1 cellular context compared by ENCODE assay signal in genomic region chr17:59842901-59843652, GRCh38.
TF ChIP-seq lines count a peak whose summit lies in the region.

No MANE protein-coding gene starts in this region.

TF ChIP-seq in K562, 482 proteins besides CTCF, POLR2A, EP300 and RAD21 (continued from another document and continues in another):
- no peak for TF ChIP-seq BRD4 (IDR thresholded peaks at IDR 0.05)
- no peak for TF ChIP-seq RBM17 (IDR thresholded peaks at IDR 0.05; ENCODE audit: borderline replicate concordance, low read depth, low read length)
- no peak for TF ChIP-seq TAF9B (IDR thresholded peaks at IDR 0.05; ENCODE audit: partially characterized antibody)
- no peak for TF ChIP-seq XRCC4 (IDR thresholded peaks at IDR 0.05; ENCODE audit: extremely low read depth, insufficient read depth, insufficient read length)
- TF ChIP-seq RBFOX2 (IDR thresholded peaks at IDR 0.05; ENCODE audit: low read depth, low read length), result peak; percentile 50
- no peak for TF ChIP-seq TEAD2 (tag; IDR thresholded peaks at IDR 0.05)
- TF ChIP-seq POLR3A (IDR thresholded peaks at IDR 0.05; ENCODE audit: borderline replicate concordance, extremely low read depth, insufficient read depth, insufficient read length), result no peak
- peak; percentile 44; the same call in 1 of the 2 replicates for TF ChIP-seq CREM (IDR thresholded peaks at IDR 0.05; ENCODE audit: low read depth)
- no peak for TF ChIP-seq ETV1 (tag; conservative IDR thresholded peaks at IDR 0.05; ENCODE audit: low read depth)
- no peak for TF ChIP-seq IRF9 (tag; IDR thresholded peaks at IDR 0.05)
- no peak; the same call in 1 of the 2 replicates for TF ChIP-seq MXI1 (IDR thresholded peaks at IDR 0.05; ENCODE audit: low read depth, low read length)
- TF ChIP-seq CHCHD3 (CRISPR knock-in tag; IDR thresholded peaks at IDR 0.05), result peak; percentile 87; the same call in 1 of the 2 replicates
- TF ChIP-seq ZNF561 (CRISPR knock-in tag; conservative IDR thresholded peaks at IDR 0.05), result peak; percentile 80; the same call in 1 of the 2 replicates
- TF ChIP-seq KAT8 (IDR thresholded peaks at IDR 0.05; ENCODE audit: low read depth), result no peak
- no peak for TF ChIP-seq POLR3G (IDR thresholded peaks at IDR 0.05; ENCODE audit: extremely low read depth, insufficient read length, insufficient replicate concordance)
- TF ChIP-seq ZNF24 (IDR thresholded peaks at IDR 0.05), result 0 out of 2 replicates have a peak, but pooled peaks have one; percentile 38
- peak; percentile 55 for TF ChIP-seq HMGN3 (IDR thresholded peaks at IDR 0.05; ENCODE audit: borderline replicate concordance, extremely low read depth, insufficient read length, low read depth, low read length)
- TF ChIP-seq ZSCAN32 (CRISPR knock-in tag; IDR thresholded peaks at IDR 0.05), result peak; percentile 83
- TF ChIP-seq MLLT1 (IDR thresholded peaks at IDR 0.05), result peak; percentile 29 to 72
- TF ChIP-seq, protein P1, sequence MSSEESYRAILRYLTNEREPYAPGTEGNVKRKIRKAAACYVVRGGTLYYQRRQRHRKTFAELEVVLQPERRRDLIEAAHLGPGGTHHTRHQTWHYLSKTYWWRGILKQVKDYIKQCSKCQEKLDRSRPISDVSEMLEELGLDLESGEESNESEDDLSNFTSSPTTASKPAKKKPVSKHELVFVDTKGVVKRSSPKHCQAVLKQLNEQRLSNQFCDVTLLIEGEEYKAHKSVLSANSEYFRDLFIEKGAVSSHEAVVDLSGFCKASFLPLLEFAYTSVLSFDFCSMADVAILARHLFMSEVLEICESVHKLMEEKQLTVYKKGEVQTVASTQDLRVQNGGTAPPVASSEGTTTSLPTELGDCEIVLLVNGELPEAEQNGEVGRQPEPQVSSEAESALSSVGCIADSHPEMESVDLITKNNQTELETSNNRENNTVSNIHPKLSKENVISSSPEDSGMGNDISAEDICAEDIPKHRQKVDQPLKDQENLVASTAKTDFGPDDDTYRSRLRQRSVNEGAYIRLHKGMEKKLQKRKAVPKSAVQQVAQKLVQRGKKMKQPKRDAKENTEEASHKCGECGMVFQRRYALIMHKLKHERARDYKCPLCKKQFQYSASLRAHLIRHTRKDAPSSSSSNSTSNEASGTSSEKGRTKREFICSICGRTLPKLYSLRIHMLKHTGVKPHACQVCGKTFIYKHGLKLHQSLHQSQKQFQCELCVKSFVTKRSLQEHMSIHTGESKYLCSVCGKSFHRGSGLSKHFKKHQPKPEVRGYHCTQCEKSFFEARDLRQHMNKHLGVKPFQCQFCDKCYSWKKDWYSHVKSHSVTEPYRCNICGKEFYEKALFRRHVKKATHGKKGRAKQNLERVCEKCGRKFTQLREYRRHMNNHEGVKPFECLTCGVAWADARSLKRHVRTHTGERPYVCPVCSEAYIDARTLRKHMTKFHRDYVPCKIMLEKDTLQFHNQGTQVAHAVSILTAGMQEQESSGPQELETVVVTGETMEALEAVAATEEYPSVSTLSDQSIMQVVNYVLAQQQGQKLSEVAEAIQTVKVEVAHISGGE (CRISPR knock-in tag; IDR thresholded peaks at IDR 0.05), result peak in 1 of 3 experiments; percentile 95; a peak in 2 of 6 replicates
- TF ChIP-seq ZNF347 (CRISPR knock-in tag; IDR thresholded peaks at IDR 0.05; ENCODE audit: low read depth), result peak; percentile 85
- TF ChIP-seq E2F6 (IDR thresholded peaks at IDR 0.05; ENCODE audit: borderline replicate concordance in 1 of 2, extremely low read depth in 1 of 2, insufficient read depth in 1 of 2, insufficient read length in 1 of 2, low read depth in 1 of 2, low read length in 1 of 2, poor library complexity in 1 of 2, severe bottlenecking in 1 of 2), result no peak
- TF ChIP-seq, protein P2, sequence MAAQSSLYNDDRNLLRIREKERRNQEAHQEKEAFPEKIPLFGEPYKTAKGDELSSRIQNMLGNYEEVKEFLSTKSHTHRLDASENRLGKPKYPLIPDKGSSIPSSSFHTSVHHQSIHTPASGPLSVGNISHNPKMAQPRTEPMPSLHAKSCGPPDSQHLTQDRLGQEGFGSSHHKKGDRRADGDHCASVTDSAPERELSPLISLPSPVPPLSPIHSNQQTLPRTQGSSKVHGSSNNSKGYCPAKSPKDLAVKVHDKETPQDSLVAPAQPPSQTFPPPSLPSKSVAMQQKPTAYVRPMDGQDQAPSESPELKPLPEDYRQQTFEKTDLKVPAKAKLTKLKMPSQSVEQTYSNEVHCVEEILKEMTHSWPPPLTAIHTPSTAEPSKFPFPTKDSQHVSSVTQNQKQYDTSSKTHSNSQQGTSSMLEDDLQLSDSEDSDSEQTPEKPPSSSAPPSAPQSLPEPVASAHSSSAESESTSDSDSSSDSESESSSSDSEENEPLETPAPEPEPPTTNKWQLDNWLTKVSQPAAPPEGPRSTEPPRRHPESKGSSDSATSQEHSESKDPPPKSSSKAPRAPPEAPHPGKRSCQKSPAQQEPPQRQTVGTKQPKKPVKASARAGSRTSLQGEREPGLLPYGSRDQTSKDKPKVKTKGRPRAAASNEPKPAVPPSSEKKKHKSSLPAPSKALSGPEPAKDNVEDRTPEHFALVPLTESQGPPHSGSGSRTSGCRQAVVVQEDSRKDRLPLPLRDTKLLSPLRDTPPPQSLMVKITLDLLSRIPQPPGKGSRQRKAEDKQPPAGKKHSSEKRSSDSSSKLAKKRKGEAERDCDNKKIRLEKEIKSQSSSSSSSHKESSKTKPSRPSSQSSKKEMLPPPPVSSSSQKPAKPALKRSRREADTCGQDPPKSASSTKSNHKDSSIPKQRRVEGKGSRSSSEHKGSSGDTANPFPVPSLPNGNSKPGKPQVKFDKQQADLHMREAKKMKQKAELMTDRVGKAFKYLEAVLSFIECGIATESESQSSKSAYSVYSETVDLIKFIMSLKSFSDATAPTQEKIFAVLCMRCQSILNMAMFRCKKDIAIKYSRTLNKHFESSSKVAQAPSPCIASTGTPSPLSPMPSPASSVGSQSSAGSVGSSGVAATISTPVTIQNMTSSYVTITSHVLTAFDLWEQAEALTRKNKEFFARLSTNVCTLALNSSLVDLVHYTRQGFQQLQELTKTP (IDR thresholded peaks at IDR 0.05; ENCODE audit: low read depth in 1 of 2, partially characterized antibody in 2 of 2), result peak in 1 of 2 experiments; percentile 1
- peak; percentile 80 for TF ChIP-seq MTA3 (IDR thresholded peaks at IDR 0.05; ENCODE audit: borderline replicate concordance)
- no peak for TF ChIP-seq TGIF2 (CRISPR knock-in tag; IDR thresholded peaks at IDR 0.05)
- 0 out of 2 replicates have a peak, but pooled peaks have one; percentile 1 for TF ChIP-seq NR2C1 (IDR thresholded peaks at IDR 0.05)
- no peak; the same call in none of the 2 replicates for TF ChIP-seq NR2C1 (tag; IDR thresholded peaks at IDR 0.05)
- no peak for TF ChIP-seq YBX1 (IDR thresholded peaks at IDR 0.05)
- no peak for TF ChIP-seq GTF2F1 (IDR thresholded peaks at IDR 0.05; ENCODE audit: low read depth, low read length)
- no peak for TF ChIP-seq BMI1 (IDR thresholded peaks at IDR 0.05; ENCODE audit: low read length)
- peak; percentile 47; the same call in 1 of the 2 replicates for TF ChIP-seq ARID1B (IDR thresholded peaks at IDR 0.05)
- TF ChIP-seq, protein P3, sequence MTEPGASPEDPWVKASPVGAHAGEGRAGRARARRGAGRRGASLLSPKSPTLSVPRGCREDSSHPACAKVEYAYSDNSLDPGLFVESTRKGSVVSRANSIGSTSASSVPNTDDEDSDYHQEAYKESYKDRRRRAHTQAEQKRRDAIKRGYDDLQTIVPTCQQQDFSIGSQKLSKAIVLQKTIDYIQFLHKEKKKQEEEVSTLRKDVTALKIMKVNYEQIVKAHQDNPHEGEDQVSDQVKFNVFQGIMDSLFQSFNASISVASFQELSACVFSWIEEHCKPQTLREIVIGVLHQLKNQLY (CRISPR knock-in tag; conservative IDR thresholded peaks at IDR 0.05), result peak in 1 of 2 experiments; percentile 90; a peak in 2 of 4 replicates
- 0 out of 2 replicates have a peak, but pooled peaks have one; percentile 68 for TF ChIP-seq CUX1 (CRISPR knock-in tag; IDR thresholded peaks at IDR 0.05)
- TF ChIP-seq MEF2D (tag; conservative IDR thresholded peaks at IDR 0.05; ENCODE audit: low read depth), result 0 out of 2 replicates have a peak, but pooled peaks have one; percentile 23
- peak; percentile 58; the same call in 1 of the 2 replicates for TF ChIP-seq TARDBP (IDR thresholded peaks at IDR 0.05)
- TF ChIP-seq GABPB1 (CRISPR knock-in tag; IDR thresholded peaks at IDR 0.05), result peak; percentile 57; the same call in 1 of the 2 replicates
- peak; percentile 78 for TF ChIP-seq ZNF395 (CRISPR knock-in tag; IDR thresholded peaks at IDR 0.05)
- TF ChIP-seq ZBTB12 (CRISPR knock-in tag; IDR thresholded peaks at IDR 0.05), result 0 out of 2 replicates have a peak, but pooled peaks have one; percentile 4
- TF ChIP-seq PML (IDR thresholded peaks at IDR 0.05; ENCODE audit: low read length), result peak; percentile 88; the same call in 1 of the 2 replicates
- TF ChIP-seq CSDE1 (IDR thresholded peaks at IDR 0.05), result peak in 1 of 2 experiments; percentile 55; a peak in 1 of 4 replicates
- TF ChIP-seq SIRT6 (IDR thresholded peaks at IDR 0.05; ENCODE audit: low read depth, low read length), result peak; percentile 95
- 0 out of 4 replicates have a peak, but pooled peaks of 1 of the 2 experiments have one; percentile 0 for TF ChIP-seq TBL1XR1 (IDR thresholded peaks at IDR 0.05; ENCODE audit: low read length in 2 of 2)
- TF ChIP-seq ESRRB (CRISPR knock-in tag; IDR thresholded peaks at IDR 0.05; ENCODE audit: borderline replicate concordance), result peak; percentile 96
- no peak for TF ChIP-seq TRIM28 (IDR thresholded peaks at IDR 0.05)
